ENCODE assay signal across 8 cellular contexts in the genomic region with DNA sequence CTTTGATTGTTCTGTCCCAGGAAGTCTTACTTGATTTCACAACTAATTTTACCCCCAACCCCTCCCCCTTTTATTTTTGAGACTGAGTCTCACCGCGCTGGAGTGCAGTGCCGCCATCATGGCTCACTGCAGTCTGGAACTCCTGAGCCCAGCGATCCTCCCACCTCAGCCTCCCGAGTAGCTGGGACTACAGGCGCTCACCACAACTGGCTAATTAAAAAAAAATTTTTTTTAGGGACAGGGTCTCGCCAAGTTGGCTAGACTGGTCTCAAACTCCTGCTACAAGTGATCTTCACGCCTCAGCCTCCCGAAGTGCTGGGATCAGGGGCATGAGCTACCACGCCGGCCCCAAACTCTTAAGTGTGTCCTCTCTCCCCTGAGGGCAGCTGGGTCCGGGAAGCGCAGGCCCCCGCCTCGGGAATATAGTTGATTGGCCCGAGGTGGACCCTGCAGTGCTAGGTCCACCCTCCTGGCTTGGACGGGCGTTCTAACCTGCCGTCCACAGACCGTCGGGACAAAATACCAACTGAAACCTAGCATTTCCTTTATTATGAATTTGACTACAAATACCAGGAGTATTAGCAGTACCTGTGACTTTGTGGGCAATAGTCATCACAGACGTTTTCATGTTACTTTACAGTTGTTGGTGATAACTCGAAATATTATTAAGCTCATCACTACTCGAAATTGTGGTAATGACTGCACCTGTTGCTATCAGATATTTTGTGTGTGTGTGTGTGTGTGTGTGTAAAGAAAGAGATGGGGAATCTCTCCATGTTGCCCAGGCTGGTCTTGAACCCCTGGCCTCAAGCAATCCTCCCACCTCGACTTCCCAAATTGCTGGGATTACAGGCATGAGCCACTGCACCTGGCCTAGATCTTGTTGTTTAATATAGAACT. TPM values are rescaled to one million over a fixed set of nuclear protein-coding genes. Genes with fewer than 3 reads are reported as not detected.
DNase-seq lines count a peak whose midpoint lies in the region; ATAC-seq, FAIRE-seq and TF ChIP-seq lines count a peak whose summit lies in the region.

No MANE protein-coding gene starts in this region.

- H3K27me3 Mint-ChIP-seq in T-helper 17 cell: no peaks in the 10 kb centered on the region

- peak overlapping the region; percentile 67 to 95 (median 87) for H3K4me3 ChIP-seq in gastrocnemius medialis

- peak overlapping the region; percentile 95 for H3K27ac Mint-ChIP-seq in T-helper 17 cell

- H3K27me3 ChIP-seq in gastrocnemius medialis: no peaks in the 10 kb centered on the region

- H3K27ac ChIP-seq in gastrocnemius medialis: peak overlapping the region; percentile 71 to 87 (median 80)

- intact Hi-C loops in left cardiac atrium (cut with DNase I) (no loop called here), gastrocnemius medialis (cut with DNase I; ENCODE audit: low total_unique reads) (loop anchor here (5.0 kb wide), 1 partner anchor 134 kb away; no protein-coding TSS in a partner anchor)

- no peaks in the 10 kb centered on the region for H3K36me3 ChIP-seq in gastrocnemius medialis

- H3K36me3 Mint-ChIP-seq in T-helper 17 cell (ENCODE audit: low read depth): peaks cover 4% of the 10 kb centered on the region

- H3K4me3 Mint-ChIP-seq in T-helper 17 cell: peak overlapping the region; percentile 97

- no peak for TF ChIP-seq CTCF in gastrocnemius medialis (IDR thresholded peaks at IDR 0.05 in 4 of 5, conservative IDR thresholded peaks at IDR 0.05 in 1 of 5)

- FAIRE-seq in GM12892 (lab: Jason Lieb, UNC): no peak

- H3K4me1 ChIP-seq in gastrocnemius medialis: peaks cover 36 to 37% of the 10 kb centered on the region in 2 donors

- ATAC-seq in T-helper 17 cell (no peak), left cardiac atrium (no peak), gastrocnemius medialis (no peak)

- DNase-seq in GM12892 (ENCODE audit: insufficient read length) (no peak), T-helper 17 cell (no peak), left cardiac atrium (peak; percentile 33), gastrocnemius medialis (peak in 1 of 2 donors; percentile 17), NCI-H82 treated with DMSO at 0.1 percent for 48 hours (lab: John Stamatoyannopoulos, UW; ENCODE audit: unreplicated experiment) (no peak), NCI-H226 (no peak), SIG-M5 (lab: John Stamatoyannopoulos, UW) (no peak), Ammon's horn (ENCODE audit: low spot score) (no peak)

- in situ Hi-C loops in gastrocnemius medialis (cut with MboI; ENCODE audit: low sequenced_read_pairs in 4 of 4): no loop called here

- H3K9me3 ChIP-seq in T-helper 17 cell (ENCODE audit: control insufficient read depth, low read length, poor library complexity, severe bottlenecking) (no peaks in the 10 kb centered on the region), gastrocnemius medialis (no peaks in the 10 kb centered on the region)

- H3K4me1 Mint-ChIP-seq in T-helper 17 cell: peaks cover 34% of the 10 kb centered on the region

- peak; percentile 39; the same call in 1 of the 2 replicates for TF ChIP-seq POLR2A in GM12892 (IDR thresholded peaks at IDR 0.05; ENCODE audit: low read depth, low read length)
- TF ChIP-seq POLR2A in gastrocnemius medialis (IDR thresholded peaks at IDR 0.05): no peak

RNA-seq across cellular contexts. Expression of a gene that starts 0.6 kb away (rescaled TPM):
- 146 TPM for polyA plus RNA-seq in GM12892 (2012; ENCODE audit: missing spikeins)
- total RNA-seq in T-helper 17 cell (10 to 100 TPM; 84.2 to 87.3 TPM), left cardiac atrium (10 to 100 TPM; 52.9 to 61.1 TPM), gastrocnemius medialis (100 to 1,000 TPM in 2 of 4 donors, 10 to 100 TPM in 2; 63.8 to 117 (median 99.7) TPM)
